In the genomic region with DNA sequence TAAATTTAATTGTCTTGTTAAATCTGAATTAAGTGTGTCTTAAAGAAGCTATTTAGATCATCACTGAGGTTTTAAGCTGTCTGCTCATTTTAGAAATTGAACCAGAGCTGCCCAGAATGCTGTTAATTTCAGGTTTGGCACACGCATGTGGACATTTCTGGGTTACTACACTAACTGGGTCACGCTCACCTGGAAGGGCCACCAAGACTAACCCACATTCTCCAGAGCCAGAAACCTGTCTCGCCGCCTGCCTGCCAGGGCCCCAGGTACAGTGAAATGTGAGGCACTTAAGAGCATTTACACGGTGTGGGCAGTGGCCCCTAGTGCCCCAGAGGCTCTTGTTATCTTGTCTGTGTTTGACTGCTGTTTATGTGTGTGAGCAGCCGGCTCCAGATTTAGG, we compare ENCODE assay signal across 33 cellular contexts. TPM values are rescaled to one million over a fixed set of nuclear protein-coding genes. Genes with fewer than 3 reads are reported as not detected.
"Had no signal": no experiment of that assay in that cellular context is flagged by ENCODE, and none has a peak within 500 bp of the region (broad histone marks: within the 10 kb centered on the region; RNA-seq: fewer than 3 reads in every experiment).

No MANE protein-coding gene starts in this region.

- H3K27me3 Mint-ChIP-seq: activated B cell treated with CpG ODN at 0.5 μM for 24 hours; activated CD8-positive, alpha-beta T cell treated with anti-CD3 and anti-CD28 coated beads for 36 hours; activated naive CD8-positive, alpha-beta T cell treated with anti-CD3 and anti-CD28 coated beads, Interleukin-2, amount 10 ng/mL, durations not matched to agents 7 days and 5 days; brain had no signal

- H3K36me3 Mint-ChIP-seq: activated naive CD4-positive, alpha-beta T cell treated with anti-CD3 and anti-CD28 coated beads, Interleukin-2, amount 50 U/mL, for 72 hours; activated naive CD8-positive, alpha-beta T cell treated with anti-CD3 and anti-CD28 coated beads, Interleukin-2, amount 10 ng/mL, durations not matched to agents 7 days and 5 days; brain had no signal

- H3K36me3 ChIP-seq: ascending aorta, breast epithelium, cardiac muscle cell, colonic mucosa, esophagus squamous epithelium, gastroesophageal sphincter, heart right ventricle, WERI-Rb-1 had no signal

- H3K9me3 Mint-ChIP-seq: activated B cell treated with CpG ODN at 0.5 μM for 24 hours; activated CD8-positive, alpha-beta T cell treated with anti-CD3 and anti-CD28 coated beads for 36 hours; activated naive CD4-positive, alpha-beta T cell treated with anti-CD3 and anti-CD28 coated beads, Interleukin-2, amount 50 U/mL, for 72 hours; activated naive CD8-positive, alpha-beta T cell treated with anti-CD3 and anti-CD28 coated beads, Interleukin-2, amount 10 ng/mL, durations not matched to agents 7 days and 5 days; activated T-cell treated with anti-CD3 and anti-CD28 coated beads, Interleukin-2, amount 50 U/mL, for 4 hours; activated T-helper 17 cell treated with anti-CD3 and anti-CD28 coated beads, Interleukin-2, amount 50 U/mL, for 72 hours; T-helper 2 cell treated with Interferon-gamma antibody and Interleukin-4, amounts not matched to agents 5 μg/mL and 100 μg/mL, for 36 hours had no signal

- H3K27me3 ChIP-seq: ascending aorta, breast epithelium, cardiac muscle cell, colonic mucosa, esophagus squamous epithelium, gastroesophageal sphincter, heart right ventricle had no signal

- H3K4me3 Mint-ChIP-seq: activated B cell treated with CpG ODN at 0.5 μM for 24 hours; activated CD8-positive, alpha-beta T cell treated with anti-CD3 and anti-CD28 coated beads for 36 hours; activated naive CD8-positive, alpha-beta T cell treated with anti-CD3 and anti-CD28 coated beads, Interleukin-2, amount 10 ng/mL, durations not matched to agents 7 days and 5 days; activated T-cell treated with anti-CD3 and anti-CD28 coated beads, Interleukin-2, amount 50 U/mL, for 4 hours; activated T-helper 17 cell treated with anti-CD3 and anti-CD28 coated beads, Interleukin-2, amount 50 U/mL, for 72 hours; brain; T-helper 17 cell; T-helper 2 cell treated with Interferon-gamma antibody and Interleukin-4, amounts not matched to agents 5 μg/mL and 100 μg/mL, for 36 hours had no signal

- H3K27ac ChIP-seq: ascending aorta, breast epithelium, cardiac muscle cell, colonic mucosa, epithelial cell of prostate, esophagus squamous epithelium, gastroesophageal sphincter, heart right ventricle, WERI-Rb-1 had no signal

- H3K4me1 Mint-ChIP-seq: activated B cell treated with CpG ODN at 0.5 μM for 24 hours; activated naive CD8-positive, alpha-beta T cell treated with anti-CD3 and anti-CD28 coated beads, Interleukin-2, amount 10 ng/mL, durations not matched to agents 7 days and 5 days; activated T-helper 17 cell treated with anti-CD3 and anti-CD28 coated beads, Interleukin-2, amount 50 U/mL, for 72 hours; T-helper 17 cell had no signal

- DNase-seq: activated B cell treated with CpG ODN at 0.5 μM for 24 hours; activated CD4-positive, alpha-beta T cell treated with anti-CD3 and anti-CD28 coated beads for 48 hours; activated CD4-positive, alpha-beta T cell treated with anti-CD3 and anti-CD28 coated beads, Interleukin-2, amount 50 U/mL, for 1 hour; activated CD4-positive, alpha-beta T cell treated with anti-CD3 and anti-CD28 coated beads, Interleukin-2, amount 50 U/mL, for 48 hours; activated CD8-positive, alpha-beta memory T cell treated with anti-CD3 and anti-CD28 coated beads for 24 hours; activated CD8-positive, alpha-beta T cell treated with anti-CD3 and anti-CD28 coated beads for 36 hours; activated effector memory CD4-positive, alpha-beta T cell treated with Interleukin-2 at 50 U/mL for 16 hours; activated gamma-delta T cell treated with Interleukin-2 at 50 U/mL for 16 hours; activated naive CD4-positive, alpha-beta T cell treated with Interleukin-2 at 50 U/mL for 16 hours; activated naive CD8-positive, alpha-beta T cell treated with anti-CD3 and anti-CD28 coated beads, Interleukin-2, amount 10 ng/mL, durations not matched to agents 7 days and 5 days; activated T-cell treated with anti-CD3 and anti-CD28 coated beads, Interleukin-2, amount 50 U/mL, for 4 hours; central memory CD4-positive, alpha-beta T cell; colonic mucosa; effector CD8-positive, alpha-beta T cell; esophagus squamous epithelium; foreskin melanocyte; heart right ventricle; T-helper 1 cell; T-helper 17 cell; T1000; WERI-Rb-1 had no signal

- H3K4me1 ChIP-seq: ascending aorta, breast epithelium, colonic mucosa, esophagus squamous epithelium, gastroesophageal sphincter, heart right ventricle had no signal

- H3K27ac Mint-ChIP-seq: activated B cell treated with CpG ODN at 0.5 μM for 24 hours; activated CD8-positive, alpha-beta T cell treated with anti-CD3 and anti-CD28 coated beads for 36 hours; activated naive CD4-positive, alpha-beta T cell treated with anti-CD3 and anti-CD28 coated beads, Interleukin-2, amount 50 U/mL, for 72 hours; activated naive CD8-positive, alpha-beta T cell treated with anti-CD3 and anti-CD28 coated beads, Interleukin-2, amount 10 ng/mL, durations not matched to agents 7 days and 5 days; activated T-helper 17 cell treated with anti-CD3 and anti-CD28 coated beads, Interleukin-2, amount 50 U/mL, for 72 hours; brain; T-helper 17 cell; T-helper 2 cell treated with Interferon-gamma antibody and Interleukin-4, amounts not matched to agents 5 μg/mL and 100 μg/mL, for 36 hours had no signal

- H3K4me3 ChIP-seq: ascending aorta, breast epithelium, cardiac muscle cell, colonic mucosa, esophagus squamous epithelium, gastroesophageal sphincter, heart right ventricle had no signal

- H3K9me3 ChIP-seq: ascending aorta, breast epithelium, colonic mucosa, esophagus squamous epithelium, gastroesophageal sphincter had no signal

RNA-seq across cellular contexts. Expression of a gene that starts 46.6 kb away (rescaled TPM):
- total RNA-seq: activated B cell treated with CpG ODN at 0.5 μM for 24 hours; activated CD8-positive, alpha-beta T cell treated with anti-CD3 and anti-CD28 coated beads for 36 hours; activated naive CD4-positive, alpha-beta T cell treated with anti-CD3 and anti-CD28 coated beads, Interleukin-2, amount 50 U/mL, for 72 hours; activated naive CD8-positive, alpha-beta T cell treated with anti-CD3 and anti-CD28 coated beads, Interleukin-2, amount 10 ng/mL, durations not matched to agents 7 days and 5 days; activated T-helper 17 cell treated with anti-CD3 and anti-CD28 coated beads, Interleukin-2, amount 50 U/mL, for 72 hours; endothelial cell of umbilical vein; fibroblast of lung; fibroblast of villous mesenchyme; T-helper 17 cell had no signal
